Comparison of ENCODE assay signal across 1 cellular context in the genomic region with DNA sequence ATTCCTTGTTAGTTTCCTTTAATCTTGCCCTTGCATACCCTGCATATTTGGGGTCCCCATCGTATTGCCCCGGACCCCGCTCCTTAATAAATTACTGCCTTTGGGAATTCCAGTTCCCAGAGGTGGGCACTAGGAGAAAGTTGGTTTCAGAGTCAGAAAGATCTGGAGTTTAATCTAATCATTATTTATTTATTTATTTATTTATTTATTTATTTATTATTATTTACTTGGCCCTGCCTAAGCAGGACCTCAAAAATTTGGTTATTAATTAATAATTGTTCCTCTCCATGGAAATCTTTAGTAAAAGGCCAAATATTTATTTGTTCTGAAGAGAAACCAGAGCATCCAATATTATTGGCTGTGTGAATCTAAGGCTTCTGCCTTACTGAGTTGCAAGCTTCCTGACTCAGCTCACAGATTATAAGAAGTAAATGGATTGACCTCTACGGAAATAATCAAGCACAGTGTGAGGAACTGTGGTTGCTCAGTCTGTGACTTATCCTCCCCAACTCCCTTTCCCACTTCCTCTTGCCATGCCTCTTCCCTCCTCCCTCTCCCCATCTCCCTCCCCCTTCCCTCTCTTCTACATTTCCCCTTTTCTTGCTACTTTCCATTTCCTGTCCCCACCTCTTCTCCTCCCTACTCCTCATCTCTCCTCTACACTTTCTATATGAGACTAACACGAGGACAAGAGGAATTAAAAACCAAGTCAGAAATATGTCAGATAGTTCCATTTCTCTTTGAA.
TF ChIP-seq lines count a peak whose summit lies in the region.

No MANE protein-coding gene starts in this region.

TF ChIP-seq in HepG2, 621 proteins besides CTCF, POLR2A, EP300 and RAD21 (continued from another document):
- TF ChIP-seq, protein P1, sequence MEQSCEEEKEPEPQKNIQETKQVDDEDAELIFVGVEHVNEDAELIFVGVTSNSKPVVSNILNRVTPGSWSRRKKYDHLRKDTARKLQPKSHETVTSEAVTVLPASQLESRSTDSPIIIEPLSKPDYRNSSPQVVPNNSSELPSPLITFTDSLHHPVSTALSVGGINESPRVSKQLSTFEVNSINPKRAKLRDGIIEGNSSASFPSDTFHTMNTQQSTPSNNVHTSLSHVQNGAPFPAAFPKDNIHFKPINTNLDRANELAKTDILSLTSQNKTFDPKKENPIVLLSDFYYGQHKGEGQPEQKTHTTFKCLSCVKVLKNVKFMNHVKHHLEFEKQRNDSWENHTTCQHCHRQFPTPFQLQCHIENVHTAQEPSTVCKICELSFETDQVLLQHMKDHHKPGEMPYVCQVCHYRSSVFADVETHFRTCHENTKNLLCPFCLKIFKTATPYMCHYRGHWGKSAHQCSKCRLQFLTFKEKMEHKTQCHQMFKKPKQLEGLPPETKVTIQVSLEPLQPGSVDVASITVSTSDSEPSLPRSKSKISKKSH (CRISPR knock-in tag; IDR thresholded peaks at IDR 0.05; ENCODE audit: borderline replicate concordance), result no peak
